15 cellular contexts compared by ENCODE assay signal in the genomic region with DNA sequence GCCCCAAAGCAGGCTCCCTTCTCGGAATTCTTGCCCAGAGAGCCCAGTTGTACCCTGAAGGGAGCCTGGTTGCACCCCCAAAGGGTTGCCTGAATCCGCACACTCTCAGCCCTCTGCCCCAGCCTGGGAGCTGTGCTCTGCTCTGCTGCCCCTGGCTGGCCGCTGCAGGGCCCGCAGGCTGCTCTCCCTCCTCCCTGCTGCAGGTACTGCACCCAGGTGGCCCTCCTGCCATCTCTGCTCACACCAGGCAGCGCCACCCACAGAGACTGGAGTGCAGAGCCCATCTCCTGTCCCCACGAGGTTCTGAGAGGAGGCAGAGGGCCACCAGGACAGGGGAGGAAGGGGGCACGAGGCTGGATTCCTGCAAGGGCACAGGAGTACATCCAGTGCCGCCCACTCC.
DNase-seq lines count a peak whose midpoint lies in the region; ATAC-seq and TF ChIP-seq lines count a peak whose summit lies in the region.
"Had no signal": no experiment of that assay in that cellular context is flagged by ENCODE, and none has a peak within 500 bp of the region (broad histone marks: within the 10 kb centered on the region; RNA-seq: fewer than 3 reads in every experiment).

No MANE protein-coding gene starts in this region.

- H3K4me3 ChIP-seq in prostate gland = no peak overlapping the region
- H3K4me3 ChIP-seq: right atrium auricular region, SJCRH30, suprapubic skin had no signal

- no peaks in the 10 kb centered on the region for H4K20me1 ChIP-seq in H9 (ENCODE audit: control insufficient read depth, insufficient read depth, insufficient read length)

- no peak overlapping the region for H3K23ac ChIP-seq in H9 (ENCODE audit: insufficient read length, low read depth, low read length)

- H3K79me1 ChIP-seq in H9 (ENCODE audit: insufficient read depth, low read depth, low read length, poor library complexity, severe bottlenecking) = no peaks in the 10 kb centered on the region

- ATAC-seq in HG03280 (IDR thresholded peaks at IDR 0.05; ENCODE audit: unreplicated experiment) = no peak
- no peak for ATAC-seq in HG03442 (IDR thresholded peaks at IDR 0.05; ENCODE audit: unreplicated experiment)
- ATAC-seq: naive thymus-derived CD4-positive, alpha-beta T cell had no signal

- intact Hi-C loops in prostate gland (cut with DNase I) = no loop called here

- no peaks in the 10 kb centered on the region for H3K36me3 ChIP-seq in prostate gland
- H3K36me3 ChIP-seq: right atrium auricular region, SJCRH30, suprapubic skin had no signal

- H3K56ac ChIP-seq in H9 (ENCODE audit: insufficient read length, low read depth, low read length) = no peak overlapping the region

- no peak overlapping the region for H3K4me2 ChIP-seq in H9 (ENCODE audit: insufficient read depth, insufficient read length, low read length)

- H3K4me1 ChIP-seq in H9 (ENCODE audit: insufficient read depth, low read length) (peaks cover 2% of the 10 kb centered on the region), prostate gland (replicated peaks) (no peaks in the 10 kb centered on the region)
- H3K4me1 ChIP-seq: right atrium auricular region, SJCRH30, suprapubic skin had no signal

- H3K4me3 Mint-ChIP-seq in H9 (no peak overlapping the region), glutamatergic neuron (ENCODE audit: unreplicated experiment) (no peak overlapping the region)
- H3K4me3 Mint-ChIP-seq: activated naive CD8-positive, alpha-beta T cell; naive thymus-derived CD4-positive, alpha-beta T cell had no signal

- no peak overlapping the region for H3K27ac ChIP-seq in H9 (ENCODE audit: insufficient read length, low read depth, low read length)
- no peak overlapping the region for H3K27ac ChIP-seq in prostate gland
- H3K27ac ChIP-seq: right atrium auricular region, SJCRH30, suprapubic skin had no signal

- H3K4me1 Mint-ChIP-seq in H9 = peaks cover 39 to 50% of the 10 kb centered on the region in 2 experiments
- no peaks in the 10 kb centered on the region for H3K4me1 Mint-ChIP-seq in glutamatergic neuron (ENCODE audit: low read depth, unreplicated experiment)
- H3K4me1 Mint-ChIP-seq: naive thymus-derived CD4-positive, alpha-beta T cell had no signal

- H3K4ac ChIP-seq in H9 (ENCODE audit: low read depth, low read length) = no peak overlapping the region

- no peaks in the 10 kb centered on the region; the same call in 1 of the 2 replicates for H3K27me3 Mint-ChIP-seq in H9 (ENCODE audit: low read depth)
- H3K27me3 Mint-ChIP-seq in glutamatergic neuron (ENCODE audit: unreplicated experiment) = peaks cover 5% of the 10 kb centered on the region

- peak; percentile 71 for DNase-seq in H9
- peak; percentile 49 to 84 for DNase-seq in NCI-H526 (lab: John Stamatoyannopoulos, UW)
- no peak for DNase-seq in glutamatergic neuron
- peak; percentile 26 for DNase-seq in prostate gland (ENCODE audit: low spot score)
- DNase-seq in activated CD4-positive, CD25-positive, alpha-beta regulatory T cell treated with anti-CD3 and anti-CD28 coated beads, Interleukin-2, amount 50 U/mL, for 72 hours = no peak
- DNase-seq: DMS79 treated with DMSO at 0.1 percent for 48 hours; naive thymus-derived CD4-positive, alpha-beta T cell; NCI-H187 treated with DMSO at 0.1 percent for 48 hours; NK-92 treated with Interleukin-12 subunit alpha and Interleukin-12 subunit beta, amount 100 ng/mL, for 24 hours; SJCRH30 had no signal

- H3K9me3 Mint-ChIP-seq in H9 (no peaks in the 10 kb centered on the region; a peak in 3 of 5 replicates), glutamatergic neuron (ENCODE audit: unreplicated experiment) (peaks cover 2% of the 10 kb centered on the region)
- H3K9me3 Mint-ChIP-seq: naive thymus-derived CD4-positive, alpha-beta T cell had no signal

- H3K9me3 ChIP-seq in H9 (ENCODE audit: control insufficient read depth, low read depth, low read length) (no peaks in the 10 kb centered on the region), prostate gland (no peaks in the 10 kb centered on the region)
- H3K9me3 ChIP-seq: right atrium auricular region, SJCRH30, suprapubic skin had no signal

- peaks cover 0 to 1% (median 0%) of the 10 kb centered on the region in 3 experiments; a peak in 1 of 7 replicates for H3K36me3 Mint-ChIP-seq in H9 (ENCODE audit: insufficient read depth in 1 of 3, low read depth in 3 of 3)
- H3K36me3 Mint-ChIP-seq in glutamatergic neuron (ENCODE audit: unreplicated experiment) = no peaks in the 10 kb centered on the region
- H3K36me3 Mint-ChIP-seq: activated naive CD8-positive, alpha-beta T cell; naive thymus-derived CD4-positive, alpha-beta T cell had no signal

- no peak overlapping the region for H2BK20ac ChIP-seq in H9 (ENCODE audit: low read depth, low read length, poor library complexity, severe bottlenecking)

- no peaks in the 10 kb centered on the region for H3K27me3 ChIP-seq in H9 (ENCODE audit: insufficient read depth, low read length)
- H3K27me3 ChIP-seq in prostate gland (replicated peaks; ENCODE audit: insufficient read depth) = no peaks in the 10 kb centered on the region
- H3K27me3 ChIP-seq: right atrium auricular region, SJCRH30 had no signal

- no peak overlapping the region for H2BK120ac ChIP-seq in H9 (ENCODE audit: low read depth, low read length, poor library complexity, severe bottlenecking)

- no peak for TF ChIP-seq POLR2A in prostate gland (IDR thresholded peaks at IDR 0.05)

- no peak overlapping the region for H3K18ac ChIP-seq in H9 (ENCODE audit: insufficient read length, low read depth, low read length)

- no peak overlapping the region for H4K8ac ChIP-seq in H9 (replicated peaks; ENCODE audit: insufficient read length, low read depth, low read length)

- H3K23me2 ChIP-seq in H9 (ENCODE audit: insufficient read length, low read depth, low read length, poor library complexity, severe bottlenecking) = no peaks in the 10 kb centered on the region

- H3K27ac Mint-ChIP-seq in H9 (no peak overlapping the region), glutamatergic neuron (ENCODE audit: unreplicated experiment) (peak overlapping the region; percentile 38)
- H3K27ac Mint-ChIP-seq: activated naive CD8-positive, alpha-beta T cell; naive thymus-derived CD4-positive, alpha-beta T cell had no signal

- no peak overlapping the region for H4K5ac ChIP-seq in H9 (ENCODE audit: insufficient read length, low read depth, low read length)

- H4K91ac ChIP-seq in H9 (ENCODE audit: insufficient read length, low read depth, low read length) = no peak overlapping the region

- no peak overlapping the region for H3K9ac ChIP-seq in H9 (ENCODE audit: extremely low read depth, insufficient read length, low read length)

- H2BK15ac ChIP-seq in H9 (ENCODE audit: low read depth, low read length) = no peak overlapping the region

- no peak overlapping the region for H3K14ac ChIP-seq in H9 (ENCODE audit: insufficient read depth, low read length)

- no peak overlapping the region for H2AFZ ChIP-seq in H9 (ENCODE audit: low read length)

- no CpG with 5 or more reads among the region's 8 CpGs for WGBS in H9 (ENCODE audit: extremely low coverage, insufficient read length, low lambda C conversion rate)
- WGBS in prostate gland = 57% methylated on average over 8 of the region's 8 CpGs

- H2BK12ac ChIP-seq in H9 (ENCODE audit: insufficient read length, low read depth, low read length) = no peak overlapping the region

- H3K79me2 ChIP-seq in H9 (ENCODE audit: insufficient read depth, low read length) = no peaks in the 10 kb centered on the region; the same call in 1 of the 2 replicates

- no peak overlapping the region for H3T11ph ChIP-seq in H9 (ENCODE audit: low read length)

- H2BK5ac ChIP-seq in H9 (ENCODE audit: insufficient read length, low read length) = no peak overlapping the region

- TF ChIP-seq CTCF in H9 (conservative IDR thresholded peaks at IDR 0.05) (peak; percentile 64), glutamatergic neuron (IDR thresholded peaks at IDR 0.05; ENCODE audit: partially characterized antibody, unreplicated experiment) (no peak), prostate gland (IDR thresholded peaks at IDR 0.05) (peak in 2 of 4 experiments; percentile 8 to 50)

- H2AK5ac ChIP-seq in H9 (ENCODE audit: insufficient read length, low read length) = no peak overlapping the region

Comparison
In these comparisons a context has a peak if more than half of its experiments do, and no peak if none do; other contexts are left out.
1. DNase-seq: peak in H9 (single experiment), NCI-H526 (2 of 2) and prostate gland (single experiment); none in glutamatergic neuron (single experiment) and activated CD4-positive, CD25-positive, alpha-beta regulatory T cell treated with anti-CD3 and anti-CD28 coated beads, Interleukin-2, amount 50 U/mL, for 72 hours (single experiment).